Comparison of ENCODE assay signal across 11 cellular contexts in genomic region chr16:57145046-57145963, GRCh38. TPM values are rescaled to one million over a fixed set of nuclear protein-coding genes. Genes with fewer than 3 reads are reported as not detected.
DNase-seq lines count a peak whose midpoint lies in the region; ATAC-seq and TF ChIP-seq lines count a peak whose summit lies in the region.
"Had no signal": no experiment of that assay in that cellular context is flagged by ENCODE, and none has a peak within 500 bp of the region (broad histone marks: within the 10 kb centered on the region; RNA-seq: fewer than 3 reads in every experiment).

No MANE protein-coding gene starts in this region.

- CTCF ChIA-PET in Caco-2 (lab: Charles Lee) (interaction anchor here (0.6 to 1.3 kb wide), 2 partner anchors 54 to 60 kb away, joined by 3 read pairs; no protein-coding TSS in a partner anchor), RWPE1 (lab: Yijun Ruan, JAX) (no interaction called here)

- no peak for DNase-seq in Caco-2
- no peak for DNase-seq in RWPE1 (ENCODE audit: low spot score)
- peak; percentile 58 for DNase-seq in fibroblast of pulmonary artery (ENCODE audit: low read depth)
- no peak for DNase-seq in GF-D8 (lab: John Stamatoyannopoulos, UW)
- no peak for DNase-seq in SK-N-DZ (ENCODE audit: low spot score)
- DNase-seq: activated CD4-positive, alpha-beta T cell treated with anti-CD3 and anti-CD28 coated beads for 48 hours; activated T-cell treated with anti-CD3 and anti-CD28 coated beads, Interleukin-2, amount 50 U/mL, for 4 hours had no signal

- H3K27me3 ChIP-seq in Caco-2 (replicated peaks; ENCODE audit: control insufficient read depth, insufficient read depth, low read length) (no peaks in the 10 kb centered on the region), neutrophil (no peaks in the 10 kb centered on the region)

- BruUV-seq in Caco-2 (replicated peaks; lab: Mats Ljungman, UMichigan): no TSS peak

- peak overlapping the region; percentile 14; the same call in 1 of the 2 replicates for H3K27ac ChIP-seq in RWPE1
- peak overlapping the region; percentile 82 for H3K27ac ChIP-seq in neutrophil
- H3K27ac ChIP-seq: C4-2B had no signal

- H3K27me3 Mint-ChIP-seq in Caco-2 (ENCODE audit: insufficient read depth, unreplicated experiment): no peaks in the 10 kb centered on the region
- H3K27me3 Mint-ChIP-seq: progenitor cell of endocrine pancreas had no signal

- H3K36me3 ChIP-seq in Caco-2 (ENCODE audit: control insufficient read depth, insufficient read depth, low read length) (no peaks in the 10 kb centered on the region), neutrophil (peaks cover 13% of the 10 kb centered on the region)

- H3K9me3 Mint-ChIP-seq in Caco-2 (ENCODE audit: unreplicated experiment): no peaks in the 10 kb centered on the region
- H3K9me3 Mint-ChIP-seq: activated T-cell treated with anti-CD3 and anti-CD28 coated beads, Interleukin-2, amount 50 U/mL, for 4 hours had no signal

- H3K27ac Mint-ChIP-seq in Caco-2 (ENCODE audit: unreplicated experiment): peak overlapping the region; percentile 24
- H3K27ac Mint-ChIP-seq: progenitor cell of endocrine pancreas had no signal

- H3K4me3 ChIP-seq in Caco-2 (ENCODE audit: low read depth, low read length) (no peak overlapping the region), fibroblast of pulmonary artery (replicated peaks; ENCODE audit: low read depth, low read length) (no peak overlapping the region), neutrophil (ENCODE audit: low read depth in 1 of 2, low read length in 1 of 2) (no peak overlapping the region)

- H3K4me1 ChIP-seq in Caco-2: no peaks in the 10 kb centered on the region; the same call in none of the 2 replicates
- peaks cover 76 to 77% of the 10 kb centered on the region in 2 experiments for H3K4me1 ChIP-seq in neutrophil (ENCODE audit: control insufficient read depth in 1 of 2, insufficient read depth in 1 of 2, low read depth in 1 of 2, low read length in 1 of 2)

- TF ChIP-seq CTCF in Caco-2 (IDR thresholded peaks at IDR 0.05; ENCODE audit: insufficient read depth in 1 of 2, low read depth in 1 of 2, low read length in 1 of 2, severe bottlenecking in 1 of 2, unreplicated experiment in 1 of 2): no peak
- TF ChIP-seq CTCF in RWPE1 (conservative IDR thresholded peaks at IDR 0.05; ENCODE audit: low read depth): no peak
- TF ChIP-seq CTCF in fibroblast of pulmonary artery (IDR thresholded peaks at IDR 0.05; ENCODE audit: low read length, missing control alignments): no peak
- TF ChIP-seq CTCF in neutrophil (IDR thresholded peaks at IDR 0.05): no peak

- H3K4me3 Mint-ChIP-seq in Caco-2 (ENCODE audit: unreplicated experiment): no peak overlapping the region
- H3K4me3 Mint-ChIP-seq: activated T-cell treated with anti-CD3 and anti-CD28 coated beads, Interleukin-2, amount 50 U/mL, for 4 hours had no signal

- H3K9me3 ChIP-seq in Caco-2 (no peaks in the 10 kb centered on the region), neutrophil (no peaks in the 10 kb centered on the region)

- peaks cover 14% of the 10 kb centered on the region for H3K36me3 Mint-ChIP-seq in Caco-2 (ENCODE audit: insufficient read depth, unreplicated experiment)

- POLR2A ChIA-PET in Caco-2 (lab: Charles Lee): no interaction called here
- POLR2A ChIA-PET in RWPE1 (lab: Yijun Ruan, JAX; ENCODE audit: low non-redundant PET): no interaction called here

- intact Hi-C loops in Caco-2 (cut with micrococcal nuclease; ENCODE audit: unreplicated experiment): loop anchor here (5.0 kb wide), 1 partner anchor 53 kb away; the partner anchor contains the start of gene CPNE2

- no peak for ATAC-seq in HG03565 (IDR thresholded peaks at IDR 0.05; ENCODE audit: unreplicated experiment)
- ATAC-seq: activated T-cell treated with anti-CD3 and anti-CD28 coated beads, Interleukin-2, amount 50 U/mL, for 4 hours had no signal

- no peaks in the 10 kb centered on the region for H3K4me1 Mint-ChIP-seq in Caco-2 (ENCODE audit: low read depth, unreplicated experiment)

RNA-seq across cellular contexts. Expression of gene PSME3IP1, which starts 40.5 kb away (rescaled TPM):
- 141 and 143 TPM in 2 replicates for total RNA-seq in Caco-2 (2022)
- 164 and 204 TPM in 2 replicates for polyA plus RNA-seq in SK-N-DZ (2014; cell fraction: cytosol; rRNA removed)
- polyA plus RNA-seq in SK-N-DZ (2014; cell fraction: nucleus; rRNA removed): 193 and 200 TPM in 2 replicates

RNA-seq across cellular contexts. Expression of gene RSPRY1, which starts 40.8 kb away (rescaled TPM):
- 56.7 and 57.7 TPM in 2 replicates for total RNA-seq in Caco-2 (2022)
- 50.0 and 52.9 TPM in 2 replicates for polyA plus RNA-seq in SK-N-DZ (2014; cell fraction: cytosol; rRNA removed)
- polyA plus RNA-seq in SK-N-DZ (2014; cell fraction: nucleus; rRNA removed): 45.0 and 47.6 TPM in 2 replicates

RNA-seq across cellular contexts. Expression of gene CPNE2, which starts 52.9 kb away (rescaled TPM):
- 37.7 and 46.3 TPM in 2 replicates for total RNA-seq in Caco-2 (2022)
- polyA plus RNA-seq in SK-N-DZ (2014; cell fraction: cytosol; rRNA removed): 44.8 and 47.5 TPM in 2 replicates
- polyA plus RNA-seq in SK-N-DZ (2014; cell fraction: nucleus; rRNA removed): 25.9 and 29.3 TPM in 2 replicates
